ENCODE assay signal across 8 cellular contexts in the genomic region with DNA sequence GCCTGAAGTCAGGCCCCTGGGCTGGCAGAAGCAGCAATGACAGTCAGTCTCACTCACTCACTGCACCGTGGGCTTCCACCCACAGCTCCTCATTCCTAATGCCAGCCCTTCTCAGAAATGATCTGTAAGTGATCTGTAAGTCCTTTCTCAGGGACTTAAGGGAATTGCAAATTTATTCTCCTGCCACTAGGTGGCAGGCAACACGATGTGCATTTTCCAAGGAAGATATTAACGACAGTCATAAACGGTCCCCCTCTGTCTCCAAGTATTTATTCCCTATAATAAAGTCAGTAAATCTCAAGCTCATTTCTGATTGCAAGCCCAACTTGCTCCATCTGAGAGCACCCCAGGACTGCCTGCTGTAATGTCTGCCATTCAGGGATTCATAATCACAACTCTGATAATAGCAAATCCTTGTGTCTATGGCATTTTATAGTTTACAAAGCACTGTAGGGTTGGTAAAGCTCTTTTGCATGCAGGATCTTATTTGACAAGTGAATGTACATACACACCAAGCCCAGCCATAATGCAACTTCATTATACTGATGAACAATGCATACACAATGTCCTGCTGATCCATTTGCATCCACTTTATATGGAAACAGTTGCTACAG.
A peak's percentile ranks its signal among the peaks of the same experiment; 100 is the strongest.
DNase-seq lines count a peak whose midpoint lies in the region; ATAC-seq and TF ChIP-seq lines count a peak whose summit lies in the region.

No MANE protein-coding gene starts in this region.

- no peak overlapping the region for H3K27ac ChIP-seq in lung (ENCODE audit: low read depth in 1 of 2, low read length in 1 of 2)

- peaks cover 0 to 2% of the 10 kb centered on the region in 2 donors for H3K9me3 ChIP-seq in lung (ENCODE audit: control insufficient read depth in 2 of 2, insufficient read depth in 1 of 2, low read length in 1 of 2)

- no peaks in the 10 kb centered on the region for H3K4me1 ChIP-seq in lung (ENCODE audit: control insufficient read depth in 2 of 2, insufficient read depth in 2 of 2, low read length in 2 of 2)

- DNase-seq in COLO668 (lab: John Stamatoyannopoulos, UW; ENCODE audit: unreplicated experiment) = peak; percentile 48
- DNase-seq in NCI-H526 (lab: John Stamatoyannopoulos, UW) = peak; percentile 81 to 92
- DNase-seq in T47D (ENCODE audit: low read depth in 1 of 2, low spot score in 1 of 2) = peak; percentile 73 to 84
- DNase-seq in lung (ENCODE audit: low spot score) = no peak
- DNase-seq in ureter (ENCODE audit: low spot score) = no peak
- no peak for DNase-seq in NCI-H187 treated with DMSO at 0.1 percent for 48 hours (lab: John Stamatoyannopoulos, UW)

- in situ Hi-C loops in T47D (cut with HindIII; ENCODE audit: low pct_unique_long_range_greater_than_20kb, low sequenced_read_pairs) = no loop called here

- no peaks in the 10 kb centered on the region for H3K36me3 ChIP-seq in lung (ENCODE audit: control insufficient read depth in 2 of 2, insufficient read depth in 2 of 2, low read length in 2 of 2)

- H3K4me3 ChIP-seq in lung = no peak overlapping the region

- no peaks in the 10 kb centered on the region for H3K27me3 ChIP-seq in lung (ENCODE audit: control insufficient read depth, insufficient read depth)

- TF ChIP-seq CTCF in lung (IDR thresholded peaks at IDR 0.05; ENCODE audit: control extremely low read depth, extremely low read depth) = peak; percentile 40

- WGBS in lung, 2 donors = 1% methylated on average over 4 of the region's 4 CpGs

- peak; percentile 51 for ATAC-seq in GM21526 (IDR thresholded peaks at IDR 0.05; ENCODE audit: low FRiP score, unreplicated experiment)
- no peak for ATAC-seq in lung (ENCODE audit: insufficient read depth, low FRiP score)
- no peak for ATAC-seq in GM18907 (IDR thresholded peaks at IDR 0.05; ENCODE audit: unreplicated experiment)

Comparison
In these comparisons a context has a peak if more than half of its experiments do, and no peak if none do; other contexts are left out.
1. DNase-seq: peak in COLO668 (single experiment), NCI-H526 (2 of 2) and T47D (2 of 2); none in lung (single experiment), ureter (single experiment) and NCI-H187 treated with DMSO at 0.1 percent for 48 hours (single experiment).